In the genomic region with DNA sequence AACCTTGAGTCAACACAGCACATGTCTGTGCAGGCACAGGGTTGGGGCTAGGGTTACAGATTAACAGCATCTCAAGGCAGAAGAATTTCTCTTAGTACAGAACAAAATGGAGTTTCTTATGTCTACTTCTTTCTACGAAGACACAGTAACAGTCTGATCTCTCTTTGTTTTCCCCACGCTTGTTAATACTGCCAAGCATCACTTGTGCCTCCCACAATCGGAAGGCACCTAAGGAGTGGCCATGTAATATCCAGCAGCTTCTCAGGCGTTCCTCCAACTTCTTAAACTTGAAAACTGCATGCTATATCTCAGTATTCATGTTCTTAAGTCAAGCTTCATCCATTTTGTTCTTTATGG, we compare ENCODE assay signal across 1 cellular context.
TF ChIP-seq lines count a peak whose summit lies in the region.

No MANE protein-coding gene starts in this region.

TF ChIP-seq in GM23338, 12 proteins besides CTCF, POLR2A, EP300 and RAD21:
- TF ChIP-seq ZNF331 (CRISPR knock-in tag; IDR thresholded peaks at IDR 0.05; ENCODE audit: low read depth), result no peak
- TF ChIP-seq POLR2AphosphoS5 (IDR thresholded peaks at IDR 0.05; ENCODE audit: low read depth), result no peak
- TF ChIP-seq, protein P1, sequence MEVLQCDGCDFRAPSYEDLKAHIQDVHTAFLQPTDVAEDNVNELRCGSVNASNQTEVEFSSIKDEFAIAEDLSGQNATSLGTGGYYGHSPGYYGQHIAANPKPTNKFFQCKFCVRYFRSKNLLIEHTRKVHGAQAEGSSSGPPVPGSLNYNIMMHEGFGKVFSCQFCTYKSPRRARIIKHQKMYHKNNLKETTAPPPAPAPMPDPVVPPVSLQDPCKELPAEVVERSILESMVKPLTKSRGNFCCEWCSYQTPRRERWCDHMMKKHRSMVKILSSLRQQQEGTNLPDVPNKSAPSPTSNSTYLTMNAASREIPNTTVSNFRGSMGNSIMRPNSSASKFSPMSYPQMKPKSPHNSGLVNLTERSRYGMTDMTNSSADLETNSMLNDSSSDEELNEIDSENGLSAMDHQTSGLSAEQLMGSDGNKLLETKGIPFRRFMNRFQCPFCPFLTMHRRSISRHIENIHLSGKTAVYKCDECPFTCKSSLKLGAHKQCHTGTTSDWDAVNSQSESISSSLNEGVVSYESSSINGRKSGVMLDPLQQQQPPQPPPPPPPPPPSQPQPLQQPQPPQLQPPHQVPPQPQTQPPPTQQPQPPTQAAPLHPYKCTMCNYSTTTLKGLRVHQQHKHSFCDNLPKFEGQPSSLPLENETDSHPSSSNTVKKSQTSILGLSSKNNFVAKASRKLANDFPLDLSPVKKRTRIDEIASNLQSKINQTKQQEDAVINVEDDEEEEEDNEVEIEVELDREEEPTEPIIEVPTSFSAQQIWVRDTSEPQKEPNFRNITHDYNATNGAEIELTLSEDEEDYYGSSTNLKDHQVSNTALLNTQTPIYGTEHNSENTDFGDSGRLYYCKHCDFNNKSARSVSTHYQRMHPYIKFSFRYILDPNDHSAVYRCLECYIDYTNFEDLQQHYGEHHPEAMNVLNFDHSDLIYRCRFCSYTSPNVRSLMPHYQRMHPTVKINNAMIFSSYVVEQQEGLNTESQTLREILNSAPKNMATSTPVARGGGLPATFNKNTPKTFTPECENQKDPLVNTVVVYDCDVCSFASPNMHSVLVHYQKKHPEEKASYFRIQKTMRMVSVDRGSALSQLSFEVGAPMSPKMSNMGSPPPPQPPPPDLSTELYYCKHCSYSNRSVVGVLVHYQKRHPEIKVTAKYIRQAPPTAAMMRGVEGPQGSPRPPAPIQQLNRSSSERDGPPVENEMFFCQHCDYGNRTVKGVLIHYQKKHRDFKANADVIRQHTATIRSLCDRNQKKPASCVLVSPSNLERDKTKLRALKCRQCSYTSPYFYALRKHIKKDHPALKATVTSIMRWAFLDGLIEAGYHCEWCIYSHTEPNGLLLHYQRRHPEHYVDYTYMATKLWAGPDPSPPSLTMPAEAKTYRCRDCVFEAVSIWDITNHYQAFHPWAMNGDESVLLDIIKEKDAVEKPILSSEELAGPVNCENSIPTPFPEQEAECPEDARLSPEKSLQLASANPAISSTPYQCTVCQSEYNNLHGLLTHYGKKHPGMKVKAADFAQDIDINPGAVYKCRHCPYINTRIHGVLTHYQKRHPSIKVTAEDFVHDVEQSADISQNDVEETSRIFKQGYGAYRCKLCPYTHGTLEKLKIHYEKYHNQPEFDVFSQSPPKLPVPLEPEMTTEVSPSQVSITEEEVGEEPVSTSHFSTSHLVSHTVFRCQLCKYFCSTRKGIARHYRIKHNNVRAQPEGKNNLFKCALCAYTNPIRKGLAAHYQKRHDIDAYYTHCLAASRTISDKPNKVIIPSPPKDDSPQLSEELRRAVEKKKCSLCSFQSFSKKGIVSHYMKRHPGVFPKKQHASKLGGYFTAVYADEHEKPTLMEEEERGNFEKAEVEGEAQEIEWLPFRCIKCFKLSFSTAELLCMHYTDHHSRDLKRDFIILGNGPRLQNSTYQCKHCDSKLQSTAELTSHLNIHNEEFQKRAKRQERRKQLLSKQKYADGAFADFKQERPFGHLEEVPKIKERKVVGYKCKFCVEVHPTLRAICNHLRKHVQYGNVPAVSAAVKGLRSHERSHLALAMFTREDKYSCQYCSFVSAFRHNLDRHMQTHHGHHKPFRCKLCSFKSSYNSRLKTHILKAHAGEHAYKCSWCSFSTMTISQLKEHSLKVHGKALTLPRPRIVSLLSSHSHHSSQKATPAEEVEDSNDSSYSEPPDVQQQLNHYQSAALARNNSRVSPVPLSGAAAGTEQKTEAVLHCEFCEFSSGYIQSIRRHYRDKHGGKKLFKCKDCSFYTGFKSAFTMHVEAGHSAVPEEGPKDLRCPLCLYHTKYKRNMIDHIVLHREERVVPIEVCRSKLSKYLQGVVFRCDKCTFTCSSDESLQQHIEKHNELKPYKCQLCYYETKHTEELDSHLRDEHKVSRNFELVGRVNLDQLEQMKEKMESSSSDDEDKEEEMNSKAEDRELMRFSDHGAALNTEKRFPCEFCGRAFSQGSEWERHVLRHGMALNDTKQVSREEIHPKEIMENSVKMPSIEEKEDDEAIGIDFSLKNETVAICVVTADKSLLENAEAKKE (CRISPR knock-in tag; IDR thresholded peaks at IDR 0.05), result no peak
- TF ChIP-seq, protein P2, sequence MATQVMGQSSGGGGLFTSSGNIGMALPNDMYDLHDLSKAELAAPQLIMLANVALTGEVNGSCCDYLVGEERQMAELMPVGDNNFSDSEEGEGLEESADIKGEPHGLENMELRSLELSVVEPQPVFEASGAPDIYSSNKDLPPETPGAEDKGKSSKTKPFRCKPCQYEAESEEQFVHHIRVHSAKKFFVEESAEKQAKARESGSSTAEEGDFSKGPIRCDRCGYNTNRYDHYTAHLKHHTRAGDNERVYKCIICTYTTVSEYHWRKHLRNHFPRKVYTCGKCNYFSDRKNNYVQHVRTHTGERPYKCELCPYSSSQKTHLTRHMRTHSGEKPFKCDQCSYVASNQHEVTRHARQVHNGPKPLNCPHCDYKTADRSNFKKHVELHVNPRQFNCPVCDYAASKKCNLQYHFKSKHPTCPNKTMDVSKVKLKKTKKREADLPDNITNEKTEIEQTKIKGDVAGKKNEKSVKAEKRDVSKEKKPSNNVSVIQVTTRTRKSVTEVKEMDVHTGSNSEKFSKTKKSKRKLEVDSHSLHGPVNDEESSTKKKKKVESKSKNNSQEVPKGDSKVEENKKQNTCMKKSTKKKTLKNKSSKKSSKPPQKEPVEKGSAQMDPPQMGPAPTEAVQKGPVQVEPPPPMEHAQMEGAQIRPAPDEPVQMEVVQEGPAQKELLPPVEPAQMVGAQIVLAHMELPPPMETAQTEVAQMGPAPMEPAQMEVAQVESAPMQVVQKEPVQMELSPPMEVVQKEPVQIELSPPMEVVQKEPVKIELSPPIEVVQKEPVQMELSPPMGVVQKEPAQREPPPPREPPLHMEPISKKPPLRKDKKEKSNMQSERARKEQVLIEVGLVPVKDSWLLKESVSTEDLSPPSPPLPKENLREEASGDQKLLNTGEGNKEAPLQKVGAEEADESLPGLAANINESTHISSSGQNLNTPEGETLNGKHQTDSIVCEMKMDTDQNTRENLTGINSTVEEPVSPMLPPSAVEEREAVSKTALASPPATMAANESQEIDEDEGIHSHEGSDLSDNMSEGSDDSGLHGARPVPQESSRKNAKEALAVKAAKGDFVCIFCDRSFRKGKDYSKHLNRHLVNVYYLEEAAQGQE (IDR thresholded peaks at IDR 0.05; ENCODE audit: unreplicated experiment), result no peak
- no peak for TF ChIP-seq CREB1 (CRISPR knock-in tag; IDR thresholded peaks at IDR 0.05; ENCODE audit: low read depth)
- TF ChIP-seq JUNB (IDR thresholded peaks at IDR 0.05; ENCODE audit: unreplicated experiment), result no peak
- no peak for TF ChIP-seq EZH2phosphoT487 (IDR thresholded peaks at IDR 0.05; ENCODE audit: unreplicated experiment)
- TF ChIP-seq, protein P3, sequence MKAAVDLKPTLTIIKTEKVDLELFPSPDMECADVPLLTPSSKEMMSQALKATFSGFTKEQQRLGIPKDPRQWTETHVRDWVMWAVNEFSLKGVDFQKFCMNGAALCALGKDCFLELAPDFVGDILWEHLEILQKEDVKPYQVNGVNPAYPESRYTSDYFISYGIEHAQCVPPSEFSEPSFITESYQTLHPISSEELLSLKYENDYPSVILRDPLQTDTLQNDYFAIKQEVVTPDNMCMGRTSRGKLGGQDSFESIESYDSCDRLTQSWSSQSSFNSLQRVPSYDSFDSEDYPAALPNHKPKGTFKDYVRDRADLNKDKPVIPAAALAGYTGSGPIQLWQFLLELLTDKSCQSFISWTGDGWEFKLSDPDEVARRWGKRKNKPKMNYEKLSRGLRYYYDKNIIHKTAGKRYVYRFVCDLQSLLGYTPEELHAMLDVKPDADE (IDR thresholded peaks at IDR 0.05), result no peak
- TF ChIP-seq STAT1 (IDR thresholded peaks at IDR 0.05; ENCODE audit: unreplicated experiment), result no peak
- no peak for TF ChIP-seq EZH2 (IDR thresholded peaks at IDR 0.05; ENCODE audit: low read depth, unreplicated experiment)
- TF ChIP-seq NANOG (IDR thresholded peaks at IDR 0.05; ENCODE audit: borderline replicate concordance), result no peak
- no peak for TF ChIP-seq ZNF114 (CRISPR knock-in tag; IDR thresholded peaks at IDR 0.05)
